In the genomic region with DNA sequence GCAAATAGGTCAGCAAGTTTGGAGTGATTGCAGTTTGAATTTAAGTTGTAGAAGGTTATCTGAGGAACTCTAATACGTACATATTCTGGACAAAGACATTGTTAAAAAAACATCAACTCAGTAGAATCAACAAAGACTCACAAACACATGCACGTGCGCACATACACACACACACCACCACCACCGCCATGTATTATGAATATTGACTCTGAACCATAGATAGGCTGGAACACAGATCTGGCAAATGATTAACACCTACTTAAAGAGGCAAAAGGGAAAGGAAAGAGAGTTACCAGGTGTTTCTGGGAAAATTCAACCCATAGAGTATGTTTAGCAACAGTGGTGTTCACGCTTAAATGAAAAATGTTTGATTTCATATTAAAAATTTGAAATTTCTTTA, we compare ENCODE assay signal across 31 cellular contexts.
"Had no signal": no experiment of that assay in that cellular context is flagged by ENCODE, and none has a peak within 500 bp of the region (broad histone marks: within the 10 kb centered on the region; RNA-seq: fewer than 3 reads in every experiment).

No MANE protein-coding gene starts in this region.

- DNase-seq: activated CD4-positive, alpha-beta memory T cell treated with anti-CD3 and anti-CD28 coated beads, Interleukin-2, amount 10 ng/mL, durations not matched to agents 7 days and 5 days; activated CD4-positive, alpha-beta T cell treated with anti-CD3 and anti-CD28 coated beads for 1 hour; activated CD4-positive, alpha-beta T cell treated with anti-CD3 and anti-CD28 coated beads for 48 hours; activated CD4-positive, CD25-positive, alpha-beta regulatory T cell; activated CD8-positive, alpha-beta memory T cell treated with anti-CD3 and anti-CD28 coated beads for 24 hours; activated effector memory CD4-positive, alpha-beta T cell treated with anti-CD3 and anti-CD28 coated beads, Interleukin-2, amount 50 U/mL, for 16 hours; activated naive CD4-positive, alpha-beta T cell; activated naive CD4-positive, alpha-beta T cell treated with anti-CD3 and anti-CD28 coated beads, Interleukin-2, amount 50 U/mL, for 16 hours; activated naive CD8-positive, alpha-beta T cell treated with anti-CD3 and anti-CD28 coated beads for 36 hours; activated T-cell treated with anti-CD3 and anti-CD28 coated beads, Interleukin-2, amount 50 U/mL, for 1 hour; activated T-cell treated with anti-CD3 and anti-CD28 coated beads, Interleukin-2, amount 50 U/mL, for 72 hours; amniotic stem cell; Karpas-422; KBM-7; NCI-H1105; NCI-H1417 treated with DMSO at 0.1 percent for 48 hours; NCI-H187 treated with DMSO at 0.1 percent for 48 hours; NCI-H2081 treated with DMSO at 0.1 percent for 48 hours; NCI-H345; NCI-H524 treated with DMSO at 0.1 percent for 48 hours; PC-3; SIG-M5; T-cell; T1000; WERI-Rb-1 had no signal

- H3K4me1 ChIP-seq: ascending aorta, breast epithelium had no signal

- ATAC-seq: activated T-cell treated with anti-CD3 and anti-CD28 coated beads, Interleukin-2, amount 50 U/mL, for 72 hours; activated T-helper 17 cell treated with anti-CD3 and anti-CD28 coated beads, Interleukin-2, amount 50 U/mL, for 72 hours; PC-3; Right ventricle myocardium inferior; SK-N-SH treated with all-trans-retinoic acid at 6 μM for 48 hours; T-cell had no signal

- H3K27me3 ChIP-seq: ascending aorta, breast epithelium had no signal

- H3K36me3 ChIP-seq: ascending aorta, breast epithelium, WERI-Rb-1 had no signal

- H3K9me3 Mint-ChIP-seq: activated CD4-positive, alpha-beta memory T cell treated with anti-CD3 and anti-CD28 coated beads, Interleukin-2, amount 10 ng/mL, durations not matched to agents 7 days and 5 days; activated naive CD8-positive, alpha-beta T cell treated with anti-CD3 and anti-CD28 coated beads for 36 hours; activated T-cell treated with anti-CD3 and anti-CD28 coated beads, Interleukin-2, amount 50 U/mL, for 72 hours; activated T-helper 17 cell treated with anti-CD3 and anti-CD28 coated beads, Interleukin-2, amount 50 U/mL, for 72 hours; T-cell had no signal

- H3K27ac Mint-ChIP-seq: activated CD4-positive, alpha-beta memory T cell treated with anti-CD3 and anti-CD28 coated beads, Interleukin-2, amount 10 ng/mL, durations not matched to agents 7 days and 5 days; activated naive CD8-positive, alpha-beta T cell treated with anti-CD3 and anti-CD28 coated beads for 36 hours; activated T-cell treated with anti-CD3 and anti-CD28 coated beads, Interleukin-2, amount 50 U/mL, for 72 hours; activated T-helper 17 cell treated with anti-CD3 and anti-CD28 coated beads, Interleukin-2, amount 50 U/mL, for 72 hours; T-cell had no signal

- H3K4me3 ChIP-seq: ascending aorta, breast epithelium had no signal

- H3K27ac ChIP-seq: ascending aorta, breast epithelium, RWPE1, WERI-Rb-1 had no signal

- H3K4me3 Mint-ChIP-seq: activated CD4-positive, alpha-beta memory T cell treated with anti-CD3 and anti-CD28 coated beads, Interleukin-2, amount 10 ng/mL, durations not matched to agents 7 days and 5 days; activated naive CD8-positive, alpha-beta T cell treated with anti-CD3 and anti-CD28 coated beads for 36 hours; activated T-cell treated with anti-CD3 and anti-CD28 coated beads, Interleukin-2, amount 50 U/mL, for 72 hours; activated T-helper 17 cell treated with anti-CD3 and anti-CD28 coated beads, Interleukin-2, amount 50 U/mL, for 72 hours; T-cell had no signal

- H3K4me1 Mint-ChIP-seq: activated CD4-positive, alpha-beta memory T cell treated with anti-CD3 and anti-CD28 coated beads, Interleukin-2, amount 10 ng/mL, durations not matched to agents 7 days and 5 days; activated naive CD8-positive, alpha-beta T cell treated with anti-CD3 and anti-CD28 coated beads for 36 hours; activated T-helper 17 cell treated with anti-CD3 and anti-CD28 coated beads, Interleukin-2, amount 50 U/mL, for 72 hours; T-cell had no signal

- H3K36me3 Mint-ChIP-seq: activated naive CD8-positive, alpha-beta T cell treated with anti-CD3 and anti-CD28 coated beads for 36 hours; T-cell had no signal

- H3K9me3 ChIP-seq: ascending aorta, breast epithelium had no signal

- H3K27me3 Mint-ChIP-seq: activated CD4-positive, alpha-beta memory T cell treated with anti-CD3 and anti-CD28 coated beads, Interleukin-2, amount 10 ng/mL, durations not matched to agents 7 days and 5 days; activated naive CD8-positive, alpha-beta T cell treated with anti-CD3 and anti-CD28 coated beads for 36 hours; T-cell had no signal
